Comparison of ENCODE assay signal across 8 cellular contexts in the genomic region with DNA sequence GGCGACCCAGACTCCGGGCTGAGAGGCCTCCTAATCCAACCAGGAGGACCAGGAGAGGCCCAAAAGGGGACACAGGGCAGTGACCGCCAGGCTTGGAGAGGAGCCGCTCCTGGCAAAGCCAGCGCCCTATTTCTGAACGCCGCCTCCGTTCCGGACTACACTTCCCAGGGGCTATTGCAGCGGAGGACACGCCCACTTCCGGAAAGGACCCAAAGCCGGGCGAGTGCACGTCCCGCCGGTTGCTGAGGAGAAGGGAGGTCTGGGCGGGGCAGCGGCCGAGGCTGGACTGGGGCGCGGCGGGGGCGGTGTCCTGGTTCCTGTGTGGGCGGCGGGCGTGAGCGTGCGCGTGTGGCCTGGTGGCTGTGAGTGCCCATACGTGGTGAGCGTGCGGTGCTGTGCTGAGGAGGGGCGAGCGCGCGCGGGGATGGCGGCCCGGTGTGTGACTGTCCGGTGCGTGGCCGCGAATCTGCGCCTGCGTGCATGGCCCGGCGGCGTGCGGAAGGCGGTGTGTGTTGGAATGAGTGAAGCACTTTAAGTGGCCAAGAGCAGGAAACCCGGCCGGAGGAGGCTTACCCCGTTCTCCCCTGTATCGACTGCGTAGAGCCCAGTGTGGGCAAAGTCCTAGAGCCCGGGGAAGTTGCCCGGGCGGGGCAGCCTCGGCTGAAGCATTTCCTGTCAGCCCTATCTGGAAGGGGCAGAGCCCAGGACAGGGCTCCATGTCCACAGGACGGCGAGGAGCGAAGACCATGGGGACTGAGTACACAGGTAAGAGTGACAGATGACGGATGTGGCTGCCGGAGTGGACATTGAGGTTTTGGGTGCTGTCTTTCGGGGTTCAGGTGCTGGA. TPM values are rescaled to one million over a fixed set of nuclear protein-coding genes. Genes with fewer than 3 reads are reported as not detected.
DNase-seq lines count a peak whose midpoint lies in the region; ATAC-seq and TF ChIP-seq lines count a peak whose summit lies in the region.

Gene ZNF470, plus strand, starts transcription at position 195 of the 847 bp plus-strand sequence. CDS start 2,844 bp downstream, outside the sequence.

- peak within 1 kb of the TSS; percentile 86 to 97 for H3K4me3 ChIP-seq in left lung

- peaks cover 0 to 14% of the 10 kb centered on the region in 2 donors for H3K4me1 ChIP-seq in left lung

- H3K36me3 ChIP-seq in left lung, result peaks cover 0 to 48% of the 10 kb centered on the region in 2 donors

- intact Hi-C loops in left lung (cut with DNase I), result no loop called here

- peaks cover 3 to 90% of the 10 kb centered on the region in 2 donors for H3K9me3 ChIP-seq in left lung

- no peaks in the 10 kb centered on the region for H3K27me3 ChIP-seq in left lung

- ATAC-seq in HG03060 (IDR thresholded peaks at IDR 0.05; ENCODE audit: low read depth, unreplicated experiment), result peak; percentile 89
- peak; percentile 100 for ATAC-seq in left lung

- DNase-seq in NCI-H187 (lab: John Stamatoyannopoulos, UW) (peak; percentile 42 to 55), NCI-H187 treated with DMSO at 0.1 percent for 48 hours (lab: John Stamatoyannopoulos, UW) (no peak), NCI-H446 treated with DMSO at 0.1 percent for 48 hours (lab: John Stamatoyannopoulos, UW) (peak; percentile 70), dermis blood vessel endothelial cell (peak; percentile 93), left lung (peak; percentile 96 to 98)
- DNase-seq in activated CD4-positive, alpha-beta T cell treated with anti-CD3 and anti-CD28 coated beads, Interleukin-2, amount 50 U/mL, for 4 hours, result peak; percentile 82 to 84
- peak; percentile 90 to 91 for DNase-seq in stimulated activated CD4-positive, alpha-beta T cell treated with anti-CD3 and anti-CD28 coated beads, Interleukin-2, amount 100 ng/mL, for 24 hours

- TF ChIP-seq CTCF in left lung (IDR thresholded peaks at IDR 0.05), result no peak

- H3K27ac ChIP-seq in left lung, result peak within 1 kb of the TSS; percentile 55 to 85

RNA-seq across cellular contexts. Expression of gene ZNF470, which starts in this region (rescaled TPM):
- total RNA-seq in dermis blood vessel endothelial cell (4.1 and 5.2 TPM in 2 replicates), left lung (1 to 10 TPM; 4.2 to 5.8 TPM)
